7 cellular contexts compared by ENCODE assay signal in genomic region chr3:100209948-100210776, GRCh38. TPM values are rescaled to one million over a fixed set of nuclear protein-coding genes. Genes with fewer than 3 reads are reported as not detected.
A peak's percentile ranks its signal among the peaks of the same experiment; 100 is the strongest.
DNase-seq lines count a peak whose midpoint lies in the region; ATAC-seq lines count a peak whose summit lies in the region.

No MANE protein-coding gene starts in this region.

- no peaks in the 10 kb centered on the region for H3K27me3 Mint-ChIP-seq in T-cell

- H3K4me3 Mint-ChIP-seq in T-cell, result peak overlapping the region; percentile 44 to 59 (median 46)

- peak overlapping the region; percentile 33 to 91 for H3K27ac Mint-ChIP-seq in T-cell

- no peaks in the 10 kb centered on the region for H3K9me3 Mint-ChIP-seq in T-cell

- POLR2A ChIA-PET in T-cell (lab: Charles Lee), result no interaction called here

- DNase-seq in T-cell (no peak), iris pigment epithelial cell (ENCODE audit: low read depth) (peak; percentile 34), NCI-H526 treated with DMSO at 0.1 percent for 48 hours (lab: John Stamatoyannopoulos, UW) (no peak), GF-D8 (lab: John Stamatoyannopoulos, UW) (no peak)
- no peak for DNase-seq in stimulated activated CD4-positive, alpha-beta T cell treated with anti-CD3 and anti-CD28 coated beads, Interleukin-15, amount 100 ng/mL, for 24 hours

- peaks cover 18 to 24% (median 20%) of the 10 kb centered on the region in 3 donors for H3K4me1 Mint-ChIP-seq in T-cell

- H3K36me3 Mint-ChIP-seq in T-cell, result no peaks in the 10 kb centered on the region

- peak; percentile 92 for ATAC-seq in GM19043 (IDR thresholded peaks at IDR 0.05; ENCODE audit: low read depth, unreplicated experiment)
- peak; percentile 72 for ATAC-seq in HG02840 (IDR thresholded peaks at IDR 0.05; ENCODE audit: low FRiP score, unreplicated experiment)
- ATAC-seq in T-cell (replicated peaks in 1 of 4), result peak; percentile 55 to 87 (median 72)

- CTCF ChIA-PET in T-cell (lab: Charles Lee), result no interaction called here

RNA-seq across cellular contexts. Expression of gene TBC1D23, which starts 50.6 kb away (rescaled TPM):
- 10 to 100 TPM; 26.4 to 33.4 (median 31.9) TPM for total RNA-seq in T-cell
